Comparison of ENCODE assay signal across 1 cellular context in the genomic region with DNA sequence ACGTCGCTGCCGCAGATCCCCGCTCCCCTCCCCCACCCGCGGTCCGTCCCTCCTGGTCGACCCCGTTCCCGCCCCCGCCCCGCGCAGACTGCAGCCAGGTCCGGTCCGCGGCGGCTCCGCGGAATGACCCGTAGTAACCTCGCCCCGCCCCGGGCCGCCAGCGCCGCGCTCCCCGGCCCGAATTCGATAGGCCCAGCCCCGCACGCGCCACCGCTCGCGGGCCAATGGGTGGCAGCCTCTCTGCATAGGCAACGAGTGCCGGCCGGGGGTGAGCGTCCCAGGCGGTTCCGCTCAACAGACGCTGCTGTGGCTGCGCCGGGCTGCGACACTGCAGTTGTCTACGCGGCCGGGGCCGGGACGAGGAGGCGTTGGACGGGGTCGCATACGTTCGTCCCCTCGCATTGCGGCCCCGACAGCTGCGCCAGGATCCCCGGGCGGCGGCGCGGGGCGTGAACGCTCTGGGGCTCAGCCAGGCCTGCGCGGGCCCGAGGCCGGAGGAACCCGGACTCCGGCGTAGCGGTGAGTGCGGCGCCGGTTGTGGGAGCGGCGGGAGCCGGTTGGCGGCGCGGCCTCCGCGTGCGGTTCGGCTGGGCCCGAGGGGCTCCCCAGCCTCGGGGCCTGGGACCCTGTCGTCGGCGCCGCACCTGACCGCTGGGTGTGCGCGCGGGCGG.
TF ChIP-seq lines count a peak whose summit lies in the region.

A gene (plus strand): TSS at position 297 of the 671 bp plus-strand sequence. CDS start 47,737 bp downstream, outside the sequence.

TF ChIP-seq in HepG2, 621 proteins besides CTCF, POLR2A, EP300 and RAD21 (continued from another document and continues in another):
- TF ChIP-seq, protein P1, sequence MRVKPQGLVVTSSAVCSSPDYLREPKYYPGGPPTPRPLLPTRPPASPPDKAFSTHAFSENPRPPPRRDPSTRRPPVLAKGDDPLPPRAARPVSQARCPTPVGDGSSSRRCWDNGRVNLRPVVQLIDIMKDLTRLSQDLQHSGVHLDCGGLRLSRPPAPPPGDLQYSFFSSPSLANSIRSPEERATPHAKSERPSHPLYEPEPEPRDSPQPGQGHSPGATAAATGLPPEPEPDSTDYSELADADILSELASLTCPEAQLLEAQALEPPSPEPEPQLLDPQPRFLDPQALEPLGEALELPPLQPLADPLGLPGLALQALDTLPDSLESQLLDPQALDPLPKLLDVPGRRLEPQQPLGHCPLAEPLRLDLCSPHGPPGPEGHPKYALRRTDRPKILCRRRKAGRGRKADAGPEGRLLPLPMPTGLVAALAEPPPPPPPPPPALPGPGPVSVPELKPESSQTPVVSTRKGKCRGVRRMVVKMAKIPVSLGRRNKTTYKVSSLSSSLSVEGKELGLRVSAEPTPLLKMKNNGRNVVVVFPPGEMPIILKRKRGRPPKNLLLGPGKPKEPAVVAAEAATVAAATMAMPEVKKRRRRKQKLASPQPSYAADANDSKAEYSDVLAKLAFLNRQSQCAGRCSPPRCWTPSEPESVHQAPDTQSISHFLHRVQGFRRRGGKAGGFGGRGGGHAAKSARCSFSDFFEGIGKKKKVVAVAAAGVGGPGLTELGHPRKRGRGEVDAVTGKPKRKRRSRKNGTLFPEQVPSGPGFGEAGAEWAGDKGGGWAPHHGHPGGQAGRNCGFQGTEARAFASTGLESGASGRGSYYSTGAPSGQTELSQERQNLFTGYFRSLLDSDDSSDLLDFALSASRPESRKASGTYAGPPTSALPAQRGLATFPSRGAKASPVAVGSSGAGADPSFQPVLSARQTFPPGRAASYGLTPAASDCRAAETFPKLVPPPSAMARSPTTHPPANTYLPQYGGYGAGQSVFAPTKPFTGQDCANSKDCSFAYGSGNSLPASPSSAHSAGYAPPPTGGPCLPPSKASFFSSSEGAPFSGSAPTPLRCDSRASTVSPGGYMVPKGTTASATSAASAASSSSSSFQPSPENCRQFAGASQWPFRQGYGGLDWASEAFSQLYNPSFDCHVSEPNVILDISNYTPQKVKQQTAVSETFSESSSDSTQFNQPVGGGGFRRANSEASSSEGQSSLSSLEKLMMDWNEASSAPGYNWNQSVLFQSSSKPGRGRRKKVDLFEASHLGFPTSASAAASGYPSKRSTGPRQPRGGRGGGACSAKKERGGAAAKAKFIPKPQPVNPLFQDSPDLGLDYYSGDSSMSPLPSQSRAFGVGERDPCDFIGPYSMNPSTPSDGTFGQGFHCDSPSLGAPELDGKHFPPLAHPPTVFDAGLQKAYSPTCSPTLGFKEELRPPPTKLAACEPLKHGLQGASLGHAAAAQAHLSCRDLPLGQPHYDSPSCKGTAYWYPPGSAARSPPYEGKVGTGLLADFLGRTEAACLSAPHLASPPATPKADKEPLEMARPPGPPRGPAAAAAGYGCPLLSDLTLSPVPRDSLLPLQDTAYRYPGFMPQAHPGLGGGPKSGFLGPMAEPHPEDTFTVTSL (CRISPR knock-in tag; IDR thresholded peaks at IDR 0.05; ENCODE audit: borderline replicate concordance): no peak
- TF ChIP-seq, protein P2, sequence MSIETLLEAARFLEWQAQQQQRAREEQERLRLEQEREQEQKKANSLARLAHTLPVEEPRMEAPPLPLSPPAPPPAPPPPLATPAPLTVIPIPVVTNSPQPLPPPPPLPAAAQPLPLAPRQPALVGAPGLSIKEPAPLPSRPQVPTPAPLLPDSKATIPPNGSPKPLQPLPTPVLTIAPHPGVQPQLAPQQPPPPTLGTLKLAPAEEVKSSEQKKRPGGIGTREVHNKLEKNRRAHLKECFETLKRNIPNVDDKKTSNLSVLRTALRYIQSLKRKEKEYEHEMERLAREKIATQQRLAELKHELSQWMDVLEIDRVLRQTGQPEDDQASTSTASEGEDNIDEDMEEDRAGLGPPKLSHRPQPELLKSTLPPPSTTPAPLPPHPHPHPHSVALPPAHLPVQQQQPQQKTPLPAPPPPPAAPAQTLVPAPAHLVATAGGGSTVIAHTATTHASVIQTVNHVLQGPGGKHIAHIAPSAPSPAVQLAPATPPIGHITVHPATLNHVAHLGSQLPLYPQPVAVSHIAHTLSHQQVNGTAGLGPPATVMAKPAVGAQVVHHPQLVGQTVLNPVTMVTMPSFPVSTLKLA (IDR thresholded peaks at IDR 0.05): peak; percentile 75
- no peak for TF ChIP-seq ZNF382 (CRISPR knock-in tag; IDR thresholded peaks at IDR 0.05; ENCODE audit: borderline replicate concordance)
- TF ChIP-seq SIX1 (CRISPR knock-in tag; IDR thresholded peaks at IDR 0.05; ENCODE audit: borderline replicate concordance): 0 out of 2 replicates have a peak, but pooled peaks have one; percentile 20
- peak; percentile 25; the same call in 1 of the 2 replicates for TF ChIP-seq FLYWCH1 (CRISPR knock-in tag; IDR thresholded peaks at IDR 0.05)
- TF ChIP-seq, protein P3, sequence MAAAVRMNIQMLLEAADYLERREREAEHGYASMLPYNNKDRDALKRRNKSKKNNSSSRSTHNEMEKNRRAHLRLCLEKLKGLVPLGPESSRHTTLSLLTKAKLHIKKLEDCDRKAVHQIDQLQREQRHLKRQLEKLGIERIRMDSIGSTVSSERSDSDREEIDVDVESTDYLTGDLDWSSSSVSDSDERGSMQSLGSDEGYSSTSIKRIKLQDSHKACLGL (CRISPR knock-in tag; IDR thresholded peaks at IDR 0.05): peak; percentile 95
- peak; percentile 80; the same call in 1 of the 2 replicates for TF ChIP-seq HOXD1 (CRISPR knock-in tag; IDR thresholded peaks at IDR 0.05)
- no peak for TF ChIP-seq MEIS1 (CRISPR knock-in tag; IDR thresholded peaks at IDR 0.05; ENCODE audit: borderline replicate concordance)
- peak; percentile 99 for TF ChIP-seq SRY (CRISPR knock-in tag; IDR thresholded peaks at IDR 0.05)
- no peak for TF ChIP-seq CC2D1A (CRISPR knock-in tag; IDR thresholded peaks at IDR 0.05)
- TF ChIP-seq, protein P4, sequence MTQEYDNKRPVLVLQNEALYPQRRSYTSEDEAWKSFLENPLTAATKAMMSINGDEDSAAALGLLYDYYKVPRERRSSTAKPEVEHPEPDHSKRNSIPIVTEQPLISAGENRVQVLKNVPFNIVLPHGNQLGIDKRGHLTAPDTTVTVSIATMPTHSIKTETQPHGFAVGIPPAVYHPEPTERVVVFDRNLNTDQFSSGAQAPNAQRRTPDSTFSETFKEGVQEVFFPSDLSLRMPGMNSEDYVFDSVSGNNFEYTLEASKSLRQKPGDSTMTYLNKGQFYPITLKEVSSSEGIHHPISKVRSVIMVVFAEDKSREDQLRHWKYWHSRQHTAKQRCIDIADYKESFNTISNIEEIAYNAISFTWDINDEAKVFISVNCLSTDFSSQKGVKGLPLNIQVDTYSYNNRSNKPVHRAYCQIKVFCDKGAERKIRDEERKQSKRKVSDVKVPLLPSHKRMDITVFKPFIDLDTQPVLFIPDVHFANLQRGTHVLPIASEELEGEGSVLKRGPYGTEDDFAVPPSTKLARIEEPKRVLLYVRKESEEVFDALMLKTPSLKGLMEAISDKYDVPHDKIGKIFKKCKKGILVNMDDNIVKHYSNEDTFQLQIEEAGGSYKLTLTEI (CRISPR knock-in tag; conservative IDR thresholded peaks at IDR 0.05): peak; percentile 54; the same call in 1 of the 2 replicates
- TF ChIP-seq, protein P5, sequence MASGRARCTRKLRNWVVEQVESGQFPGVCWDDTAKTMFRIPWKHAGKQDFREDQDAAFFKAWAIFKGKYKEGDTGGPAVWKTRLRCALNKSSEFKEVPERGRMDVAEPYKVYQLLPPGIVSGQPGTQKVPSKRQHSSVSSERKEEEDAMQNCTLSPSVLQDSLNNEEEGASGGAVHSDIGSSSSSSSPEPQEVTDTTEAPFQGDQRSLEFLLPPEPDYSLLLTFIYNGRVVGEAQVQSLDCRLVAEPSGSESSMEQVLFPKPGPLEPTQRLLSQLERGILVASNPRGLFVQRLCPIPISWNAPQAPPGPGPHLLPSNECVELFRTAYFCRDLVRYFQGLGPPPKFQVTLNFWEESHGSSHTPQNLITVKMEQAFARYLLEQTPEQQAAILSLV (CRISPR knock-in tag; IDR thresholded peaks at IDR 0.05; ENCODE audit: borderline replicate concordance): peak; percentile 82; the same call in 1 of the 2 replicates
- peak; percentile 86 for TF ChIP-seq CBX1 (IDR thresholded peaks at IDR 0.05; ENCODE audit: low read depth)
- peak; percentile 91 for TF ChIP-seq SPEN (CRISPR knock-in tag; IDR thresholded peaks at IDR 0.05; ENCODE audit: low read depth)
- no peak for TF ChIP-seq SMARCE1 (IDR thresholded peaks at IDR 0.05; ENCODE audit: borderline replicate concordance)
- TF ChIP-seq SP2 (CRISPR knock-in tag; IDR thresholded peaks at IDR 0.05): peak; percentile 64
- TF ChIP-seq, protein P6, sequence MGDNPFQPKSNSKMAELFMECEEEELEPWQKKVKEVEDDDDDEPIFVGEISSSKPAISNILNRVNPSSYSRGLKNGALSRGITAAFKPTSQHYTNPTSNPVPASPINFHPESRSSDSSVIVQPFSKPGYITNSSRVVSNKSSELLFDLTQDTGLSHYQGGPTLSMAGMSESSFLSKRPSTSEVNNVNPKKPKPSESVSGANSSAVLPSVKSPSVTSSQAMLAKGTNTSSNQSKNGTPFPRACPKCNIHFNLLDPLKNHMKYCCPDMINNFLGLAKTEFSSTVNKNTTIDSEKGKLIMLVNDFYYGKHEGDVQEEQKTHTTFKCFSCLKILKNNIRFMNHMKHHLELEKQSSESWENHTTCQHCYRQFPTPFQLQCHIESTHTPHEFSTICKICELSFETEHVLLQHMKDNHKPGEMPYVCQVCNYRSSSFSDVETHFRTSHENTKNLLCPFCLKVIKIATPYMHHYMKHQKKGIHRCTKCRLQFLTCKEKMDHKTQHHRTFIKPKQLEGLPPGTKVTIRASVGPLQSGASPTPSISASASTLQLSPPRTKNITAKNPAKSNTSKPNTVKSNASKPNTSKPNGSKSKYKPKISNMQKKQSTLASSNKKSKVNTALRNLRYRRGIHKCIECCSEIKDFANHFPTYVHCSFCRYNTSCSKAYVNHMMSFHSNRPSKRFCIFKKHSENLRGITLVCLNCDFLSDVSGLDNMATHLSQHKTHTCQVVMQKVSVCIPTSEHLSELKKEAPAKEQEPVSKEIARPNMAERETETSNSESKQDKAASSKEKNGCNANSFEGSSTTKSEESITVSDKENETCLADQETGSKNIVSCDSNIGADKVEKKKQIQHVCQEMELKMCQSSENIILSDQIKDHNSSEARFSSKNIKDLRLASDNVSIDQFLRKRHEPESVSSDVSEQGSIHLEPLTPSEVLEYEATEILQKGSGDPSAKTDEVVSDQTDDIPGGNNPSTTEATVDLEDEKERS (CRISPR knock-in tag; IDR thresholded peaks at IDR 0.05): no peak
- 0 out of 2 replicates have a peak, but pooled peaks have one; percentile 55 for TF ChIP-seq ARNTL (CRISPR knock-in tag; IDR thresholded peaks at IDR 0.05)
- 0 out of 2 replicates have a peak, but pooled peaks have one; percentile 89 for TF ChIP-seq ZNF468 (CRISPR knock-in tag; IDR thresholded peaks at IDR 0.05)
- peak; percentile 95 for TF ChIP-seq ZNF766 (CRISPR knock-in tag; IDR thresholded peaks at IDR 0.05; ENCODE audit: borderline replicate concordance)
- peak; percentile 77; the same call in 1 of the 2 replicates for TF ChIP-seq YEATS2 (CRISPR knock-in tag; IDR thresholded peaks at IDR 0.05; ENCODE audit: borderline replicate concordance)
- no peak for TF ChIP-seq ZKSCAN1 (IDR thresholded peaks at IDR 0.05; ENCODE audit: low read length)
- TF ChIP-seq, protein P7, sequence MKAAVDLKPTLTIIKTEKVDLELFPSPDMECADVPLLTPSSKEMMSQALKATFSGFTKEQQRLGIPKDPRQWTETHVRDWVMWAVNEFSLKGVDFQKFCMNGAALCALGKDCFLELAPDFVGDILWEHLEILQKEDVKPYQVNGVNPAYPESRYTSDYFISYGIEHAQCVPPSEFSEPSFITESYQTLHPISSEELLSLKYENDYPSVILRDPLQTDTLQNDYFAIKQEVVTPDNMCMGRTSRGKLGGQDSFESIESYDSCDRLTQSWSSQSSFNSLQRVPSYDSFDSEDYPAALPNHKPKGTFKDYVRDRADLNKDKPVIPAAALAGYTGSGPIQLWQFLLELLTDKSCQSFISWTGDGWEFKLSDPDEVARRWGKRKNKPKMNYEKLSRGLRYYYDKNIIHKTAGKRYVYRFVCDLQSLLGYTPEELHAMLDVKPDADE (CRISPR knock-in tag; IDR thresholded peaks at IDR 0.05): peak; percentile 65; the same call in 1 of the 2 replicates
- TF ChIP-seq ZNF431 (CRISPR knock-in tag; IDR thresholded peaks at IDR 0.05; ENCODE audit: borderline replicate concordance, low read depth): peak; percentile 95
- TF ChIP-seq TBL1XR1 (IDR thresholded peaks at IDR 0.05; ENCODE audit: borderline replicate concordance, low read length, partially characterized antibody): peak; percentile 84
- TF ChIP-seq, protein P8, sequence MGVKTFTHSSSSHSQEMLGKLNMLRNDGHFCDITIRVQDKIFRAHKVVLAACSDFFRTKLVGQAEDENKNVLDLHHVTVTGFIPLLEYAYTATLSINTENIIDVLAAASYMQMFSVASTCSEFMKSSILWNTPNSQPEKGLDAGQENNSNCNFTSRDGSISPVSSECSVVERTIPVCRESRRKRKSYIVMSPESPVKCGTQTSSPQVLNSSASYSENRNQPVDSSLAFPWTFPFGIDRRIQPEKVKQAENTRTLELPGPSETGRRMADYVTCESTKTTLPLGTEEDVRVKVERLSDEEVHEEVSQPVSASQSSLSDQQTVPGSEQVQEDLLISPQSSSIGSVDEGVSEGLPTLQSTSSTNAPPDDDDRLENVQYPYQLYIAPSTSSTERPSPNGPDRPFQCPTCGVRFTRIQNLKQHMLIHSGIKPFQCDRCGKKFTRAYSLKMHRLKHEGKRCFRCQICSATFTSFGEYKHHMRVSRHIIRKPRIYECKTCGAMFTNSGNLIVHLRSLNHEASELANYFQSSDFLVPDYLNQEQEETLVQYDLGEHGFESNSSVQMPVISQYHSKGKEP (CRISPR knock-in tag; IDR thresholded peaks at IDR 0.05): peak; percentile 88
- peak; percentile 99 for TF ChIP-seq ZSCAN9 (CRISPR knock-in tag; IDR thresholded peaks at IDR 0.05; ENCODE audit: borderline replicate concordance)
- 0 out of 2 replicates have a peak, but pooled peaks have one; percentile 22 for TF ChIP-seq ZNF230 (CRISPR knock-in tag; IDR thresholded peaks at IDR 0.05)
- TF ChIP-seq MIER3 (CRISPR knock-in tag; IDR thresholded peaks at IDR 0.05; ENCODE audit: borderline replicate concordance): peak; percentile 86; the same call in 1 of the 2 replicates
- TF ChIP-seq ZNF615 (CRISPR knock-in tag; IDR thresholded peaks at IDR 0.05; ENCODE audit: borderline replicate concordance): no peak; the same call in 1 of the 2 replicates
